Comparison of ENCODE assay signal across 1 cellular context in genomic region chr7:127920787-127921438, GRCh38.
TF ChIP-seq lines count a peak whose summit lies in the region.

No MANE protein-coding gene starts in this region.

TF ChIP-seq in WTC11, 78 proteins besides CTCF, POLR2A, EP300 and RAD21 (continued from another document):
- no peak for TF ChIP-seq AFF4 (CRISPR knock-in tag; IDR thresholded peaks at IDR 0.05; ENCODE audit: borderline replicate concordance)
